Comparison of ENCODE assay signal across 18 cellular contexts in genomic region chr12:2403221-2403976, GRCh38.
"Had no signal": no experiment of that assay in that cellular context is flagged by ENCODE, and none has a peak within 500 bp of the region (broad histone marks: within the 10 kb centered on the region; RNA-seq: fewer than 3 reads in every experiment).

No MANE protein-coding gene starts in this region.

- H3K9me3 Mint-ChIP-seq: activated CD4-positive, alpha-beta T cell treated with anti-CD3 and anti-CD28 coated beads, Interleukin-2, amount 10 ng/mL, durations not matched to agents 24 days and 14 days; effector memory CD8-positive, alpha-beta T cell; natural killer cell; T-cell had no signal

- H3K36me3 Mint-ChIP-seq: activated naive CD8-positive, alpha-beta T cell; natural killer cell; T-cell had no signal

- H3K27me3 Mint-ChIP-seq: activated naive CD8-positive, alpha-beta T cell; brain had no signal

- H3K27me3 ChIP-seq: esophagus squamous epithelium, heart right ventricle, right atrium auricular region, testis had no signal

- H3K4me1 Mint-ChIP-seq: activated CD4-positive, alpha-beta T cell treated with anti-CD3 and anti-CD28 coated beads, Interleukin-2, amount 10 ng/mL, durations not matched to agents 24 days and 14 days; T-cell had no signal

- H3K4me3 Mint-ChIP-seq: activated CD4-positive, alpha-beta T cell treated with anti-CD3 and anti-CD28 coated beads, Interleukin-2, amount 10 ng/mL, durations not matched to agents 24 days and 14 days; activated naive CD8-positive, alpha-beta T cell; brain; effector memory CD8-positive, alpha-beta T cell; natural killer cell; T-cell; type B pancreatic cell had no signal

- H3K27ac Mint-ChIP-seq: activated naive CD8-positive, alpha-beta T cell; effector memory CD8-positive, alpha-beta T cell; natural killer cell; T-cell; type B pancreatic cell had no signal

- H3K4me3 ChIP-seq: esophagus squamous epithelium, heart right ventricle, right atrium auricular region, testis had no signal

- DNase-seq: activated CD4-positive, alpha-beta T cell treated with anti-CD3 and anti-CD28 coated beads, Interleukin-2, amount 10 ng/mL, durations not matched to agents 24 days and 14 days; activated CD4-positive, CD25-positive, alpha-beta regulatory T cell; activated CD8-positive, alpha-beta memory T cell treated with anti-CD3 and anti-CD28 coated beads for 24 hours; activated CD8-positive, alpha-beta memory T cell treated with anti-CD3 and anti-CD28 coated beads, Interleukin-2, amount 50 U/mL, for 48 hours; caudate nucleus; effector memory CD8-positive, alpha-beta T cell; esophagus squamous epithelium; heart right ventricle; left cardiac atrium; mesenchymal stem cell; natural killer cell; occipital lobe; testis had no signal

- ATAC-seq: effector memory CD8-positive, alpha-beta T cell; T-cell had no signal

- H3K9me3 ChIP-seq: esophagus squamous epithelium, right atrium auricular region, testis had no signal

- H3K4me1 ChIP-seq: esophagus squamous epithelium, testis had no signal

- H3K36me3 ChIP-seq: esophagus squamous epithelium, heart right ventricle had no signal

- H3K27ac ChIP-seq: esophagus squamous epithelium, testis had no signal
